In the genomic region with DNA sequence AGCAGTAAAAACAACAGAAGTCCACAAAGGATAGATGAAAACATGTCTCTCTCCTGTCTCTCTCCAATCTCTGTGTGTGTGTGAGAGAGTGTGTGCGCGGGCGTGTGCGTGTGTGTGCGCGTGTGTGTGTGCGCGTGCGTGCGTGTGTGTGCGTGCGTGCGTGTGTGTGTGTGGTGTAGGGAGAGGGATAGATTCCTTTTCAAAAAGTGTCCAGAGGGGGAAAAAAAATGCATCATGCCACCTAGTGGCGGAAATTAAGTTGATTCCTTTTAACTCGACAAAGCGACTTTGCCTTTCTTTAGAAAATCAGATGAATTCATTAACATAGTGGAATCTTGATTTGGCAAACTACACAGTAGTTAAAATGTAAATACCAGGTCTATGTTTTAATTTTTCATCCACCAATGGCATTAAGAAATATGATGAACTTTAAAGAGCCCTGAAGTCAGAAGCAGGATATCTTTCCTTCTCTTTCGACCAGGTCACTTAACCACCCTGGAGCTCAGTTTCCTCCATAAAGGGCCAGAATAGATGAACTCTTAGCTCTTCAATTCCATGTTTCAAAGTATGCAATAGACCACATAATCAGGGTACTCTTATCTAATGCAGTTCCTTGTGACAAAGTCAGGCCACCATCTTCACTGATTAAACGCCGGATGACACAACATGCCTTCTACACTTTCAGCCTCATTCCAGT, we compare ENCODE assay signal across 1 cellular context.
TF ChIP-seq lines count a peak whose summit lies in the region.

No MANE protein-coding gene starts in this region.

TF ChIP-seq in K562, 482 proteins besides CTCF, POLR2A, EP300 and RAD21 (continued from another document and continues in another):
- no peak for TF ChIP-seq MEF2A (IDR thresholded peaks at IDR 0.05; ENCODE audit: control insufficient read depth, low read depth, low read length)
- TF ChIP-seq SRF (CRISPR knock-in tag; IDR thresholded peaks at IDR 0.05) = no peak
- TF ChIP-seq CXXC5 (CRISPR knock-in tag; IDR thresholded peaks at IDR 0.05) = peak; percentile 81
- TF ChIP-seq, protein P1, sequence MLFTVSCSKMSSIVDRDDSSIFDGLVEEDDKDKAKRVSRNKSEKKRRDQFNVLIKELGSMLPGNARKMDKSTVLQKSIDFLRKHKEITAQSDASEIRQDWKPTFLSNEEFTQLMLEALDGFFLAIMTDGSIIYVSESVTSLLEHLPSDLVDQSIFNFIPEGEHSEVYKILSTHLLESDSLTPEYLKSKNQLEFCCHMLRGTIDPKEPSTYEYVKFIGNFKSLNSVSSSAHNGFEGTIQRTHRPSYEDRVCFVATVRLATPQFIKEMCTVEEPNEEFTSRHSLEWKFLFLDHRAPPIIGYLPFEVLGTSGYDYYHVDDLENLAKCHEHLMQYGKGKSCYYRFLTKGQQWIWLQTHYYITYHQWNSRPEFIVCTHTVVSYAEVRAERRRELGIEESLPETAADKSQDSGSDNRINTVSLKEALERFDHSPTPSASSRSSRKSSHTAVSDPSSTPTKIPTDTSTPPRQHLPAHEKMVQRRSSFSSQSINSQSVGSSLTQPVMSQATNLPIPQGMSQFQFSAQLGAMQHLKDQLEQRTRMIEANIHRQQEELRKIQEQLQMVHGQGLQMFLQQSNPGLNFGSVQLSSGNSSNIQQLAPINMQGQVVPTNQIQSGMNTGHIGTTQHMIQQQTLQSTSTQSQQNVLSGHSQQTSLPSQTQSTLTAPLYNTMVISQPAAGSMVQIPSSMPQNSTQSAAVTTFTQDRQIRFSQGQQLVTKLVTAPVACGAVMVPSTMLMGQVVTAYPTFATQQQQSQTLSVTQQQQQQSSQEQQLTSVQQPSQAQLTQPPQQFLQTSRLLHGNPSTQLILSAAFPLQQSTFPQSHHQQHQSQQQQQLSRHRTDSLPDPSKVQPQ (CRISPR knock-in tag; IDR thresholded peaks at IDR 0.05; ENCODE audit: borderline replicate concordance) = no peak
- no peak for TF ChIP-seq HDAC3 (IDR thresholded peaks at IDR 0.05; ENCODE audit: borderline replicate concordance, partially characterized antibody)
- TF ChIP-seq ZKSCAN1 (IDR thresholded peaks at IDR 0.05; ENCODE audit: low read depth, low read length) = no peak
- no peak for TF ChIP-seq ZSCAN29 (IDR thresholded peaks at IDR 0.05)
- peak; percentile 56; the same call in 1 of the 2 replicates for TF ChIP-seq NCOA6 (IDR thresholded peaks at IDR 0.05)
- no peak for TF ChIP-seq PCBP1 (IDR thresholded peaks at IDR 0.05; ENCODE audit: low read depth, low read length, poor library complexity, severe bottlenecking)
- TF ChIP-seq ZNF316 (IDR thresholded peaks at IDR 0.05) = no peak
- TF ChIP-seq XRCC5 (IDR thresholded peaks at IDR 0.05; ENCODE audit: low read depth, low read length) = no peak
- no peak for TF ChIP-seq GABPB2 (CRISPR knock-in tag; conservative IDR thresholded peaks at IDR 0.05)
- no peak for TF ChIP-seq ZNF507 (tag; conservative IDR thresholded peaks at IDR 0.05)
- TF ChIP-seq NR2C1 (IDR thresholded peaks at IDR 0.05) = no peak
- TF ChIP-seq NR2C1 (tag; IDR thresholded peaks at IDR 0.05) = no peak
- TF ChIP-seq ZNF143 (CRISPR knock-in tag; IDR thresholded peaks at IDR 0.05) = no peak
- no peak for TF ChIP-seq ZKSCAN8 (CRISPR knock-in tag; IDR thresholded peaks at IDR 0.05)
- TF ChIP-seq, protein P2, sequence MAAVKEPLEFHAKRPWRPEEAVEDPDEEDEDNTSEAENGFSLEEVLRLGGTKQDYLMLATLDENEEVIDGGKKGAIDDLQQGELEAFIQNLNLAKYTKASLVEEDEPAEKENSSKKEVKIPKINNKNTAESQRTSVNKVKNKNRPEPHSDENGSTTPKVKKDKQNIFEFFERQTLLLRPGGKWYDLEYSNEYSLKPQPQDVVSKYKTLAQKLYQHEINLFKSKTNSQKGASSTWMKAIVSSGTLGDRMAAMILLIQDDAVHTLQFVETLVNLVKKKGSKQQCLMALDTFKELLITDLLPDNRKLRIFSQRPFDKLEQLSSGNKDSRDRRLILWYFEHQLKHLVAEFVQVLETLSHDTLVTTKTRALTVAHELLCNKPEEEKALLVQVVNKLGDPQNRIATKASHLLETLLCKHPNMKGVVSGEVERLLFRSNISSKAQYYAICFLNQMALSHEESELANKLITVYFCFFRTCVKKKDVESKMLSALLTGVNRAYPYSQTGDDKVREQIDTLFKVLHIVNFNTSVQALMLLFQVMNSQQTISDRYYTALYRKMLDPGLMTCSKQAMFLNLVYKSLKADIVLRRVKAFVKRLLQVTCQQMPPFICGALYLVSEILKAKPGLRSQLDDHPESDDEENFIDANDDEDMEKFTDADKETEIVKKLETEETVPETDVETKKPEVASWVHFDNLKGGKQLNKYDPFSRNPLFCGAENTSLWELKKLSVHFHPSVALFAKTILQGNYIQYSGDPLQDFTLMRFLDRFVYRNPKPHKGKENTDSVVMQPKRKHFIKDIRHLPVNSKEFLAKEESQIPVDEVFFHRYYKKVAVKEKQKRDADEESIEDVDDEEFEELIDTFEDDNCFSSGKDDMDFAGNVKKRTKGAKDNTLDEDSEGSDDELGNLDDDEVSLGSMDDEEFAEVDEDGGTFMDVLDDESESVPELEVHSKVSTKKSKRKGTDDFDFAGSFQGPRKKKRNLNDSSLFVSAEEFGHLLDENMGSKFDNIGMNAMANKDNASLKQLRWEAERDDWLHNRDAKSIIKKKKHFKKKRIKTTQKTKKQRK (IDR thresholded peaks at IDR 0.05; ENCODE audit: borderline replicate concordance, low read depth, low read length) = no peak
- TF ChIP-seq, protein P3, sequence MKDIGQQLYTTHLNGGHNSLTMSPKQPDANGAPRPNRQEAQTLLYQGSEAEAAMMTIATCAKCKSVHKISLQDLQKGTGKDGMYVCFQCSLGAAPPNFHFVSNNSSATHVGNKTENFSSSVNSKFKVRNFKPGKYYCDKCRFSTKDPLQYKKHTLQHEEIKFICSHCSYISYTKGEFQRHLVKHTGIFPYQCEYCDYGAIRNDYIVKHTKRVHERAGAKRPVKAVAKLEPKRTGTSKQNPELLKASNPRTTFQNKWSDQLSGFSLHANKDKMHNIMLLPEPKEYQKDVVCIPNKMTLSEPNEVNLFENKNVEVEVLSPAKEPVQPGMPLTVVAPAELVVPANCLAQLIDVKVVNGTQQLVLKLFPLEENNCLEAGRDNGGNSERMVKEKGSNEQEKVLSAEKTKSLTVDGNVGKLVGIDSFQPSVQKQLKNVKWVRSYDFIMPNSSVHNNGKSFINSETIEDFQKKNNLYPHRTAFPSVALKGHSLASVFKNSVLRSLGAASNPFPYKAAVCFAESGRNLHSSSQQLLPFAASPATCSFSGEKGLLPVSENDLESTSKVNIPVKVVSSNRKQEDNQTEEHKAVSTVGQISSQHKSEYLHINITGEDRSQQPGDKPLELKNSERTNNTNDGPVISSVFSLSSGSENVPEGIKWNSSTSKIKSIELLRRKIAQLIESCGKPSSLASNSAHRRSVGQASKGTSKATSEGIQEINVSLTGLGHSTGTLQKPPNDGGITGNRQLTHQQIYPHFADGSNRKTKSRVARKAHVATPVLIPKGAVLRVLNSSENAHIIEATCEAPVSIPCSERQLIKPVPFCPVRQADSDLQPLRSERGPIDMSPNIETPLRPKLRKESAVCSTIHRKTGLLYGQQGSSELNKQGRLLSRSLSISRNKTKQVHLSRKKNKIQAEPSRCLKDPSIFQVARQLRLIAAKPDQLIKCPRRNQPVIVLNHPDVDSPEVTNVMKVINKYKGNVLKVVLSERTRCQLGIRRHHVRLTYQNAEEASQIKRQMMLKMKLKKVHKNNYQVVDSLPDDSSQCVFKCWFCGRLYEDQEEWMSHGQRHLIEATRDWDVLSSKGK (CRISPR knock-in tag; IDR thresholded peaks at IDR 0.05) = no peak
- no peak for TF ChIP-seq ZNF12 (CRISPR knock-in tag; IDR thresholded peaks at IDR 0.05)
- no peak for TF ChIP-seq HNRNPUL1 (IDR thresholded peaks at IDR 0.05; ENCODE audit: low read length)
- no peak for TF ChIP-seq ZNF778 (CRISPR knock-in tag; IDR thresholded peaks at IDR 0.05)
- TF ChIP-seq ZFX (CRISPR knock-in tag; IDR thresholded peaks at IDR 0.05) = no peak
- TF ChIP-seq GTF2F1 (IDR thresholded peaks at IDR 0.05; ENCODE audit: low read depth, low read length) = no peak
- TF ChIP-seq, protein P4, sequence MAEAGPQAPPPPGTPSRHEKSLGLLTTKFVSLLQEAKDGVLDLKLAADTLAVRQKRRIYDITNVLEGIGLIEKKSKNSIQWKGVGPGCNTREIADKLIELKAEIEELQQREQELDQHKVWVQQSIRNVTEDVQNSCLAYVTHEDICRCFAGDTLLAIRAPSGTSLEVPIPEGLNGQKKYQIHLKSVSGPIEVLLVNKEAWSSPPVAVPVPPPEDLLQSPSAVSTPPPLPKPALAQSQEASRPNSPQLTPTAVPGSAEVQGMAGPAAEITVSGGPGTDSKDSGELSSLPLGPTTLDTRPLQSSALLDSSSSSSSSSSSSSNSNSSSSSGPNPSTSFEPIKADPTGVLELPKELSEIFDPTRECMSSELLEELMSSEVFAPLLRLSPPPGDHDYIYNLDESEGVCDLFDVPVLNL (CRISPR knock-in tag; IDR thresholded peaks at IDR 0.05; ENCODE audit: low read depth) = no peak
- TF ChIP-seq HMG20B (CRISPR knock-in tag; IDR thresholded peaks at IDR 0.05) = no peak
- no peak for TF ChIP-seq POLR2AphosphoS5 (IDR thresholded peaks at IDR 0.05; ENCODE audit: control insufficient read depth, insufficient read depth, low read depth, low read length)
- TF ChIP-seq, protein P5, sequence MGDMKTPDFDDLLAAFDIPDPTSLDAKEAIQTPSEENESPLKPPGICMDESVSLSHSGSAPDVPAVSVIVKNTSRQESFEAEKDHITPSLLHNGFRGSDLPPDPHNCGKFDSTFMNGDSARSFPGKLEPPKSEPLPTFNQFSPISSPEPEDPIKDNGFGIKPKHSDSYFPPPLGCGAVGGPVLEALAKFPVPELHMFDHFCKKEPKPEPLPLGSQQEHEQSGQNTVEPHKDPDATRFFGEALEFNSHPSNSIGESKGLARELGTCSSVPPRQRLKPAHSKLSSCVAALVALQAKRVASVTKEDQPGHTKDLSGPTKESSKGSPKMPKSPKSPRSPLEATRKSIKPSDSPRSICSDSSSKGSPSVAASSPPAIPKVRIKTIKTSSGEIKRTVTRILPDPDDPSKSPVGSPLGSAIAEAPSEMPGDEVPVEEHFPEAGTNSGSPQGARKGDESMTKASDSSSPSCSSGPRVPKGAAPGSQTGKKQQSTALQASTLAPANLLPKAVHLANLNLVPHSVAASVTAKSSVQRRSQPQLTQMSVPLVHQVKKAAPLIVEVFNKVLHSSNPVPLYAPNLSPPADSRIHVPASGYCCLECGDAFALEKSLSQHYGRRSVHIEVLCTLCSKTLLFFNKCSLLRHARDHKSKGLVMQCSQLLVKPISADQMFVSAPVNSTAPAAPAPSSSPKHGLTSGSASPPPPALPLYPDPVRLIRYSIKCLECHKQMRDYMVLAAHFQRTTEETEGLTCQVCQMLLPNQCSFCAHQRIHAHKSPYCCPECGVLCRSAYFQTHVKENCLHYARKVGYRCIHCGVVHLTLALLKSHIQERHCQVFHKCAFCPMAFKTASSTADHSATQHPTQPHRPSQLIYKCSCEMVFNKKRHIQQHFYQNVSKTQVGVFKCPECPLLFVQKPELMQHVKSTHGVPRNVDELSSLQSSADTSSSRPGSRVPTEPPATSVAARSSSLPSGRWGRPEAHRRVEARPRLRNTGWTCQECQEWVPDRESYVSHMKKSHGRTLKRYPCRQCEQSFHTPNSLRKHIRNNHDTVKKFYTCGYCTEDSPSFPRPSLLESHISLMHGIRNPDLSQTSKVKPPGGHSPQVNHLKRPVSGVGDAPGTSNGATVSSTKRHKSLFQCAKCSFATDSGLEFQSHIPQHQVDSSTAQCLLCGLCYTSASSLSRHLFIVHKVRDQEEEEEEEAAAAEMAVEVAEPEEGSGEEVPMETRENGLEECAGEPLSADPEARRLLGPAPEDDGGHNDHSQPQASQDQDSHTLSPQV (IDR thresholded peaks at IDR 0.05) = no peak
- TF ChIP-seq EWSR1 (IDR thresholded peaks at IDR 0.05; ENCODE audit: borderline replicate concordance, low read depth, partially characterized antibody) = no peak
- TF ChIP-seq ZC3H11A (IDR thresholded peaks at IDR 0.05; ENCODE audit: low read depth, low read length) = no peak
- TF ChIP-seq ZNF75A (CRISPR knock-in tag; IDR thresholded peaks at IDR 0.05) = no peak
- TF ChIP-seq, protein P6, sequence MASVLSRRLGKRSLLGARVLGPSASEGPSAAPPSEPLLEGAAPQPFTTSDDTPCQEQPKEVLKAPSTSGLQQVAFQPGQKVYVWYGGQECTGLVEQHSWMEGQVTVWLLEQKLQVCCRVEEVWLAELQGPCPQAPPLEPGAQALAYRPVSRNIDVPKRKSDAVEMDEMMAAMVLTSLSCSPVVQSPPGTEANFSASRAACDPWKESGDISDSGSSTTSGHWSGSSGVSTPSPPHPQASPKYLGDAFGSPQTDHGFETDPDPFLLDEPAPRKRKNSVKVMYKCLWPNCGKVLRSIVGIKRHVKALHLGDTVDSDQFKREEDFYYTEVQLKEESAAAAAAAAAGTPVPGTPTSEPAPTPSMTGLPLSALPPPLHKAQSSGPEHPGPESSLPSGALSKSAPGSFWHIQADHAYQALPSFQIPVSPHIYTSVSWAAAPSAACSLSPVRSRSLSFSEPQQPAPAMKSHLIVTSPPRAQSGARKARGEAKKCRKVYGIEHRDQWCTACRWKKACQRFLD (CRISPR knock-in tag; IDR thresholded peaks at IDR 0.05) = no peak
- 0 out of 2 replicates have a peak, but pooled peaks have one; percentile 30 for TF ChIP-seq FOXM1 (IDR thresholded peaks at IDR 0.05; ENCODE audit: low read depth)
- no peak for TF ChIP-seq FOXM1 (CRISPR knock-in tag; IDR thresholded peaks at IDR 0.05; ENCODE audit: low read depth)
- TF ChIP-seq ZNF586 (CRISPR knock-in tag; conservative IDR thresholded peaks at IDR 0.05) = no peak
- no peak for TF ChIP-seq POLR3A (IDR thresholded peaks at IDR 0.05; ENCODE audit: borderline replicate concordance, extremely low read depth, insufficient read depth, insufficient read length)
- no peak for TF ChIP-seq ARHGAP35 (IDR thresholded peaks at IDR 0.05; ENCODE audit: partially characterized antibody)
- TF ChIP-seq, protein P7, sequence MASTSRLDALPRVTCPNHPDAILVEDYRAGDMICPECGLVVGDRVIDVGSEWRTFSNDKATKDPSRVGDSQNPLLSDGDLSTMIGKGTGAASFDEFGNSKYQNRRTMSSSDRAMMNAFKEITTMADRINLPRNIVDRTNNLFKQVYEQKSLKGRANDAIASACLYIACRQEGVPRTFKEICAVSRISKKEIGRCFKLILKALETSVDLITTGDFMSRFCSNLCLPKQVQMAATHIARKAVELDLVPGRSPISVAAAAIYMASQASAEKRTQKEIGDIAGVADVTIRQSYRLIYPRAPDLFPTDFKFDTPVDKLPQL (IDR thresholded peaks at IDR 0.05; ENCODE audit: extremely low read depth, insufficient read length) = no peak
- TF ChIP-seq, protein P8, sequence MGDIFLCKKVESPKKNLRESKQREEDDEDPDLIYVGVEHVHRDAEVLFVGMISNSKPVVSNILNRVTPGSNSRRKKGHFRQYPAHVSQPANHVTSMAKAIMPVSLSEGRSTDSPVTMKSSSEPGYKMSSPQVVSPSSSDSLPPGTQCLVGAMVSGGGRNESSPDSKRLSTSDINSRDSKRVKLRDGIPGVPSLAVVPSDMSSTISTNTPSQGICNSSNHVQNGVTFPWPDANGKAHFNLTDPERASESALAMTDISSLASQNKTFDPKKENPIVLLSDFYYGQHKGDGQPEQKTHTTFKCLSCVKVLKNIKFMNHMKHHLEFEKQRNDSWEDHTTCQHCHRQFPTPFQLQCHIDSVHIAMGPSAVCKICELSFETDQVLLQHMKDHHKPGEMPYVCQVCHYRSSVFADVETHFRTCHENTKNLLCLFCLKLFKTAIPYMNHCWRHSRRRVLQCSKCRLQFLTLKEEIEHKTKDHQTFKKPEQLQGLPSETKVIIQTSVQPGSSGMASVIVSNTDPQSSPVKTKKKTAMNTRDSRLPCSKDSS (IDR thresholded peaks at IDR 0.05; ENCODE audit: low read depth, partially characterized antibody) = no peak
- TF ChIP-seq FOSL1 (tag; conservative IDR thresholded peaks at IDR 0.05) = no peak
- 0 out of 4 replicates have a peak, but pooled peaks of 1 of the 2 experiments have one; percentile 47 for TF ChIP-seq KDM1A (IDR thresholded peaks at IDR 0.05)
- no peak for TF ChIP-seq SAFB (IDR thresholded peaks at IDR 0.05; ENCODE audit: borderline replicate concordance, low read depth, low read length)
- no peak for TF ChIP-seq KLF1 (tag; IDR thresholded peaks at IDR 0.05)
- no peak for TF ChIP-seq CHD2 (IDR thresholded peaks at IDR 0.05; ENCODE audit: low read depth, low read length)
- TF ChIP-seq BDP1 (IDR thresholded peaks at IDR 0.05; ENCODE audit: insufficient read depth, insufficient read length) = no peak
